Comparison of ENCODE assay signal across 8 cellular contexts in the genomic region with DNA sequence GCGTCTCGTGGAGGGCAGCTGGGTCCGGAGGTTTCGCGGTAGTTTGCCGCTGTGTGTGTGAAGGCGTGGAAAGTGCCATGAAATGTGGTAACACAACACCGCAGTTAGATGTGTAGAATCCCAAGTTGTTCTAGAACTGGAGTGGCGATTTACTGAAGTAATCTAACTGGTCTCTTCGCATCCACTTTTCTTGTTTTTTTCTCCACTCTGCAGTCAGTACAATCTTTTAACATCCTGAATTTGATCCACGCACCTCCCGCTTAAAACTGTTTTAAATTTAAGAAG. TPM values are rescaled to one million over a fixed set of nuclear protein-coding genes. Genes with fewer than 3 reads are reported as not detected.
A peak's percentile ranks its signal among the peaks of the same experiment; 100 is the strongest.
DNase-seq lines count a peak whose midpoint lies in the region; ATAC-seq and TF ChIP-seq lines count a peak whose summit lies in the region.

No MANE protein-coding gene starts in this region.

- H3K27ac ChIP-seq in HUES48 (ENCODE audit: low read depth, low read length) = peak overlapping the region; percentile 90
- peak overlapping the region; percentile 74 to 98 (median 96) for H3K27ac ChIP-seq in body of pancreas
- H3K27ac ChIP-seq in mesenchymal stem cell (ENCODE audit: low read length, poor library complexity, severe bottlenecking) = peak overlapping the region; percentile 80

- H2AK5ac ChIP-seq in mesenchymal stem cell (ENCODE audit: low read length, severe bottlenecking) = no peak overlapping the region

- H3K27me3 ChIP-seq in HUES48 (ENCODE audit: control insufficient read depth, insufficient read depth, low read length) (no peaks in the 10 kb centered on the region), body of pancreas (no peaks in the 10 kb centered on the region), mesenchymal stem cell (ENCODE audit: control insufficient read depth in 1 of 2, insufficient read depth in 1 of 2, low read length in 2 of 2) (no peaks in the 10 kb centered on the region)

- peak overlapping the region in 1 of 2 experiments; percentile 16 for H3K18ac ChIP-seq in mesenchymal stem cell (ENCODE audit: low read depth in 1 of 2, low read length in 2 of 2)

- no peak overlapping the region for H2BK5ac ChIP-seq in mesenchymal stem cell (ENCODE audit: low read depth, low read length, poor library complexity, severe bottlenecking)

- no peak for TF ChIP-seq CTCF in AG10803 (conservative IDR thresholded peaks at IDR 0.05; ENCODE audit: low read length)
- no peak for TF ChIP-seq CTCF in body of pancreas (IDR thresholded peaks at IDR 0.05)

- no peak overlapping the region for H2BK12ac ChIP-seq in mesenchymal stem cell (ENCODE audit: low read length in 2 of 2)

- H2BK120ac ChIP-seq in mesenchymal stem cell (ENCODE audit: low read depth, low read length) = peak overlapping the region; percentile 54

- peak overlapping the region; percentile 61 for H4K8ac ChIP-seq in mesenchymal stem cell (ENCODE audit: low read length)

- H3K4me2 ChIP-seq in mesenchymal stem cell (ENCODE audit: low read length, poor library complexity, severe bottlenecking) = peak overlapping the region; percentile 61

- peak overlapping the region in 1 of 2 experiments; percentile 77 for H3K23ac ChIP-seq in mesenchymal stem cell (ENCODE audit: low read length in 2 of 2)

- peaks cover 16% of the 10 kb centered on the region for H3K79me1 ChIP-seq in mesenchymal stem cell (replicated peaks; ENCODE audit: low read length, poor library complexity, severe bottlenecking)

- intact Hi-C loops in body of pancreas (cut with DNase I) = no loop called here

- H3K9ac ChIP-seq in HUES48 (ENCODE audit: low read depth, low read length) (peak overlapping the region; percentile 81), mesenchymal stem cell (ENCODE audit: low read length) (peak overlapping the region; percentile 89)

- no peak overlapping the region for H2BK15ac ChIP-seq in mesenchymal stem cell (ENCODE audit: low read depth, poor library complexity, severe bottlenecking)

- H3K9me3 ChIP-seq in HUES48 (ENCODE audit: control insufficient read depth, insufficient read depth, low read length) = peaks cover 9% of the 10 kb centered on the region
- no peaks in the 10 kb centered on the region for H3K9me3 ChIP-seq in body of pancreas
- no peaks in the 10 kb centered on the region for H3K9me3 ChIP-seq in mesenchymal stem cell (ENCODE audit: control insufficient read depth, low read length)

- peak overlapping the region; percentile 2 for H4K91ac ChIP-seq in mesenchymal stem cell (ENCODE audit: low read length)

- DNase-seq in AG10803 (ENCODE audit: low read depth) = peak; percentile 25
- no peak for DNase-seq in body of pancreas
- DNase-seq in mesenchymal stem cell = no peak
- DNase-seq in iPS-NIHi7 (ENCODE audit: extremely low spot score) = no peak
- no peak for DNase-seq in NCI-H526 (lab: John Stamatoyannopoulos, UW)
- DNase-seq in inferior parietal cortex (ENCODE audit: extremely low spot score) = no peak
- no peak for DNase-seq in NCI-H774 (lab: John Stamatoyannopoulos, UW)

- peak overlapping the region in 1 of 2 experiments; percentile 2 for H3K14ac ChIP-seq in mesenchymal stem cell (ENCODE audit: low read length in 2 of 2)

- peaks cover 21% of the 10 kb centered on the region for H3K36me3 ChIP-seq in HUES48 (ENCODE audit: control insufficient read depth, insufficient read depth, low read length)
- H3K36me3 ChIP-seq in body of pancreas (replicated peaks in 1 of 2; ENCODE audit: insufficient read depth in 1 of 2, low read depth in 2 of 2) = no peaks in the 10 kb centered on the region
- H3K36me3 ChIP-seq in mesenchymal stem cell (ENCODE audit: control insufficient read depth in 1 of 2, insufficient read depth in 2 of 2, low read depth in 1 of 2, low read length in 2 of 2) = peaks cover 4 to 5% of the 10 kb centered on the region in 2 experiments

- 0 to 1% methylated on average over 12 of the region's 12 CpGs for WGBS in body of pancreas, 2 donors
- WGBS in mesenchymal stem cell = 5% methylated on average over 12 of the region's 12 CpGs

- no peak for TF ChIP-seq POLR2A in body of pancreas (IDR thresholded peaks at IDR 0.05)

- no peak for ATAC-seq in body of pancreas

- peak overlapping the region in 1 of 2 experiments; percentile 5 for H3K4ac ChIP-seq in mesenchymal stem cell (ENCODE audit: low read depth in 1 of 2, low read length in 2 of 2)

- H2AFZ ChIP-seq in mesenchymal stem cell (ENCODE audit: low read depth, low read length) = peak overlapping the region; percentile 75

- H3K4me3 ChIP-seq in AG10803 (ENCODE audit: low read length) (peak overlapping the region; percentile 94), HUES48 (ENCODE audit: low read depth, low read length) (peak overlapping the region; percentile 79), body of pancreas (peak overlapping the region; percentile 64 to 91), mesenchymal stem cell (ENCODE audit: insufficient read depth in 1 of 2, low read depth in 1 of 2, low read length in 2 of 2) (peak overlapping the region; percentile 88 to 97)

- H3K4me1 ChIP-seq in HUES48 (ENCODE audit: control insufficient read depth, insufficient read depth, low read length) (peaks cover 17% of the 10 kb centered on the region; the same call in 1 of the 2 replicates), body of pancreas (peaks cover 26% of the 10 kb centered on the region), mesenchymal stem cell (ENCODE audit: control insufficient read depth, insufficient read depth, low read depth, low read length) (peaks cover 5% of the 10 kb centered on the region)

RNA-seq across cellular contexts. Expression of a gene that starts 0.5 kb away (rescaled TPM):
- total RNA-seq in body of pancreas = 1 to 10 TPM; 3.6 to 5.9 TPM
- 18.7 TPM for polyA plus RNA-seq in mesenchymal stem cell (2013, experiment 1 of 2)
- polyA plus RNA-seq in mesenchymal stem cell (2013, experiment 2 of 2) = 18.4 TPM

RNA-seq across cellular contexts. Expression of a gene that starts 0.7 kb away (rescaled TPM):
- 1 to 10 TPM; 7.3 to 9.9 TPM for total RNA-seq in body of pancreas
- 14.8 TPM for polyA plus RNA-seq in mesenchymal stem cell (2013, experiment 1 of 2)
- 13.9 TPM for polyA plus RNA-seq in mesenchymal stem cell (2013, experiment 2 of 2)
